ENCODE assay signal across 25 cellular contexts in genomic region chr7:137851361-137851945, GRCh38. TPM values are rescaled to one million over a fixed set of nuclear protein-coding genes. Genes with fewer than 3 reads are reported as not detected.
DNase-seq lines count a peak whose midpoint lies in the region; ATAC-seq and TF ChIP-seq lines count a peak whose summit lies in the region.
"Had no signal": no experiment of that assay in that cellular context is flagged by ENCODE, and none has a peak within 500 bp of the region (broad histone marks: within the 10 kb centered on the region; RNA-seq: fewer than 3 reads in every experiment).

No MANE protein-coding gene starts in this region.

- H3K9me3 Mint-ChIP-seq in osteocyte (ENCODE audit: unreplicated experiment) (no peaks in the 10 kb centered on the region), Calu3 (ENCODE audit: low read depth, unreplicated experiment) (peaks cover 2% of the 10 kb centered on the region)
- H3K9me3 Mint-ChIP-seq: CD8-positive, alpha-beta T cell; neural crest cell had no signal

- ATAC-seq in HG02970 (IDR thresholded peaks at IDR 0.05; ENCODE audit: low FRiP score, unreplicated experiment) = no peak
- ATAC-seq: CD8-positive, alpha-beta T cell; lower lobe of right lung; psoas muscle; stimulated activated naive B cell treated with anti-CD40 and anti-IgM and Interleukin-4, amounts not matched to agents 10 μg/mL and 1 μg/mL and 100 μg/mL, for 72 hours had no signal

- H3K4me3 ChIP-seq in epithelial cell of esophagus (ENCODE audit: low read length) = no peak overlapping the region
- H3K4me3 ChIP-seq: lower lobe of right lung, psoas muscle, SK-N-MC, thyroid gland had no signal

- H3K4me3 Mint-ChIP-seq in osteocyte (ENCODE audit: unreplicated experiment) = no peak overlapping the region
- H3K4me3 Mint-ChIP-seq in Calu3 (ENCODE audit: low read depth, unreplicated experiment) = no peak overlapping the region
- H3K4me3 Mint-ChIP-seq: CD8-positive, alpha-beta T cell; neural crest cell; stimulated activated naive B cell treated with anti-CD40 and anti-IgM and Interleukin-4, amounts not matched to agents 10 μg/mL and 1 μg/mL and 100 μg/mL, for 72 hours had no signal

- H3K36me3 Mint-ChIP-seq in osteocyte (ENCODE audit: unreplicated experiment) (peaks cover 9% of the 10 kb centered on the region), Calu3 (ENCODE audit: insufficient read depth, unreplicated experiment) (no peaks in the 10 kb centered on the region)

- DNase-seq in GM03348 (ENCODE audit: low spot score) = peak; percentile 20
- peak; percentile 18 for DNase-seq in M059J (ENCODE audit: low read depth)
- DNase-seq in epithelial cell of esophagus (ENCODE audit: low read depth) = peak; percentile 43
- no peak for DNase-seq in osteocyte (ENCODE audit: extremely low spot score, unreplicated experiment)
- no peak for DNase-seq in Calu3
- DNase-seq in AML-193 (lab: John Stamatoyannopoulos, UW) = no peak
- no peak for DNase-seq in amygdala (lab: John Stamatoyannopoulos, UW)
- DNase-seq: activated CD4-positive, alpha-beta T cell treated with anti-CD3 and anti-CD28 coated beads, Interleukin-2, amount 50 U/mL, for 4 hours; activated gamma-delta T cell treated with Interleukin-2 at 50 U/mL for 16 hours; anterior cingulate cortex; CD8-positive, alpha-beta T cell; central memory CD4-positive, alpha-beta T cell; DMS153; Karpas-422; lower lobe of right lung; NCI-H1092 treated with DMSO at 0.1 percent for 48 hours; NCI-H2029 treated with DMSO at 0.1 percent for 48 hours; psoas muscle; stimulated activated CD4-positive, alpha-beta T cell treated with anti-CD3 and anti-CD28 coated beads, Interleukin-1b, Interleukin-23, amount 100 ng/mL, for 48 hours; stimulated activated naive B cell treated with anti-CD40 and anti-IgM and Interleukin-4, amounts not matched to agents 10 μg/mL and 1 μg/mL and 100 μg/mL, for 72 hours; thyroid gland; WERI-Rb-1 had no signal

- peaks cover 22% of the 10 kb centered on the region for H3K4me1 Mint-ChIP-seq in osteocyte (ENCODE audit: unreplicated experiment)
- no peaks in the 10 kb centered on the region for H3K4me1 Mint-ChIP-seq in Calu3 (ENCODE audit: low read depth, unreplicated experiment)
- H3K4me1 Mint-ChIP-seq: neural crest cell had no signal

- H3K27me3 Mint-ChIP-seq in osteocyte (ENCODE audit: unreplicated experiment) (no peaks in the 10 kb centered on the region), Calu3 (ENCODE audit: unreplicated experiment) (peaks cover 19% of the 10 kb centered on the region)

- CTCF ChIA-PET in Calu3 (lab: Charles Lee) = no interaction called here

- intact Hi-C loops in Calu3 (cut with micrococcal nuclease; ENCODE audit: unreplicated experiment) = no loop called here

- peak overlapping the region; percentile 23 for H3K27ac Mint-ChIP-seq in osteocyte (ENCODE audit: unreplicated experiment)
- no peak overlapping the region for H3K27ac Mint-ChIP-seq in Calu3 (ENCODE audit: unreplicated experiment)
- H3K27ac Mint-ChIP-seq: CD8-positive, alpha-beta T cell; stimulated activated naive B cell treated with anti-CD40 and anti-IgM and Interleukin-4, amounts not matched to agents 10 μg/mL and 1 μg/mL and 100 μg/mL, for 72 hours had no signal

- TF ChIP-seq CTCF in epithelial cell of esophagus (IDR thresholded peaks at IDR 0.05; ENCODE audit: insufficient read depth, low read depth, low read length, missing control alignments) = no peak
- TF ChIP-seq CTCF in osteocyte (IDR thresholded peaks at IDR 0.05) = no peak
- no peak for TF ChIP-seq CTCF in Calu3 (IDR thresholded peaks at IDR 0.05; ENCODE audit: unreplicated experiment)

- BruUV-seq in Calu3 (replicated peaks; lab: Mats Ljungman, UMichigan) = no TSS peak

RNA-seq across cellular contexts. Expression of gene DGKI, which starts 4.7 kb away (rescaled TPM):
- total RNA-seq in M059J (2014; rRNA removed; shearing (Covaris generic)) = 0.12 and 1.1 TPM in 2 replicates
- total RNA-seq in osteocyte = 3.0 and 3.1 TPM in 2 replicates
- total RNA-seq in Calu3 (2022) = not detected in 2 replicates
- total RNA-seq: CD8-positive, alpha-beta T cell had no signal

Comparison
In these comparisons a context has a peak if more than half of its experiments do, and no peak if none do; other contexts are left out.
1. DNase-seq: peak in GM03348 (single experiment), M059J (single experiment) and epithelial cell of esophagus (single experiment); none in osteocyte (single experiment), Calu3 (single experiment), AML-193 (0 of 2) and amygdala (0 of 56).